In genomic region chr9:124270504-124271335, GRCh38 we compare ENCODE assay signal across 13 cellular contexts. TPM values are rescaled to one million over a fixed set of nuclear protein-coding genes. Genes with fewer than 3 reads are reported as not detected.
DNase-seq lines count a peak whose midpoint lies in the region; ATAC-seq and TF ChIP-seq lines count a peak whose summit lies in the region.
"Had no signal": no experiment of that assay in that cellular context is flagged by ENCODE, and none has a peak within 500 bp of the region (broad histone marks: within the 10 kb centered on the region; RNA-seq: fewer than 3 reads in every experiment).

No MANE protein-coding gene starts in this region.

- peaks cover 0 to 9% (median 0%) of the 10 kb centered on the region in 5 donors for H3K27me3 Mint-ChIP-seq in naive thymus-derived CD4-positive, alpha-beta T cell

- in situ Hi-C loops in KBM-7 (cut with MboI; ENCODE audit: low pct_unique_long_range_greater_than_20kb, low sequenced_read_pairs) = no loop called here

- H3K27ac ChIP-seq in esophagus squamous epithelium = peak overlapping the region in 3 of 4 donors; percentile 69 to 75 (median 70)
- H3K27ac ChIP-seq in naive thymus-derived CD4-positive, alpha-beta T cell (ENCODE audit: low read depth, low read length) = no peak overlapping the region
- H3K27ac ChIP-seq in upper lobe of right lung = peak overlapping the region; percentile 75

- H3K9me3 Mint-ChIP-seq in naive thymus-derived CD4-positive, alpha-beta T cell = no peaks in the 10 kb centered on the region
- H3K9me3 Mint-ChIP-seq: stimulated activated naive CD8-positive, alpha-beta T cell treated with anti-CD3 and anti-CD28 coated beads, Interleukin-15, amount 100 ng/mL, for 72 hours had no signal

- POLR2A ChIA-PET in naive thymus-derived CD4-positive, alpha-beta T cell (lab: Charles Lee) = no interaction called here

- no peak overlapping the region for H3K4me3 ChIP-seq in esophagus squamous epithelium
- H3K4me3 ChIP-seq in naive thymus-derived CD4-positive, alpha-beta T cell (ENCODE audit: low read length) = no peak overlapping the region
- no peak overlapping the region for H3K4me3 ChIP-seq in upper lobe of right lung
- H3K4me3 ChIP-seq in foreskin fibroblast (ENCODE audit: low read depth in 1 of 2, low read length in 2 of 2) = no peak overlapping the region
- H3K4me3 ChIP-seq: adrenal gland had no signal

- H3K4me1 ChIP-seq in esophagus squamous epithelium = peaks cover 25 to 84% (median 37%) of the 10 kb centered on the region in 3 donors
- H3K4me1 ChIP-seq in naive thymus-derived CD4-positive, alpha-beta T cell (ENCODE audit: control insufficient read depth in 2 of 2, insufficient read depth in 2 of 2, low read length in 2 of 2) = no peaks in the 10 kb centered on the region
- H3K4me1 ChIP-seq in upper lobe of right lung = peaks cover 81% of the 10 kb centered on the region

- no peak for TF ChIP-seq CTCF in esophagus squamous epithelium (IDR thresholded peaks at IDR 0.05)
- TF ChIP-seq CTCF in upper lobe of right lung (IDR thresholded peaks at IDR 0.05) = no peak
- no peak for TF ChIP-seq CTCF in foreskin fibroblast (IDR thresholded peaks at IDR 0.05; ENCODE audit: low read depth, low read length)

- WGBS in esophagus squamous epithelium, 2 donors = 57 to 60% methylated on average over 3 to 6 of the region's 14 CpGs

- DNase-seq in NCI-H2171 treated with DMSO at 0.1 percent for 48 hours (lab: John Stamatoyannopoulos, UW) (peak; percentile 26), NCI-H2171 (lab: John Stamatoyannopoulos, UW) (no peak), esophagus squamous epithelium (lab: John Stamatoyannopoulos, UW) (no peak), upper lobe of right lung (peak; percentile 88), KBM-7 (no peak), T-helper 2 cell (no peak), foreskin fibroblast (no peak)
- DNase-seq in naive thymus-derived CD4-positive, alpha-beta T cell = no peak
- DNase-seq: ACHN; GF-D8; NCI-H2081 treated with DMSO at 0.1 percent for 48 hours; stimulated activated naive CD8-positive, alpha-beta T cell treated with anti-CD3 and anti-CD28 coated beads, Interleukin-15, amount 100 ng/mL, for 72 hours had no signal

- CTCF ChIA-PET in naive thymus-derived CD4-positive, alpha-beta T cell (lab: Charles Lee) = no interaction called here

- no peaks in the 10 kb centered on the region for H3K36me3 Mint-ChIP-seq in naive thymus-derived CD4-positive, alpha-beta T cell

- H3K4me3 Mint-ChIP-seq in naive thymus-derived CD4-positive, alpha-beta T cell = no peak overlapping the region
- H3K4me3 Mint-ChIP-seq: stimulated activated naive CD8-positive, alpha-beta T cell treated with anti-CD3 and anti-CD28 coated beads, Interleukin-15, amount 100 ng/mL, for 72 hours had no signal

- H3K4me1 Mint-ChIP-seq in naive thymus-derived CD4-positive, alpha-beta T cell = peaks cover 0 to 12% (median 0%) of the 10 kb centered on the region in 7 donors

- no peaks in the 10 kb centered on the region for H3K36me3 ChIP-seq in esophagus squamous epithelium
- H3K36me3 ChIP-seq in naive thymus-derived CD4-positive, alpha-beta T cell (ENCODE audit: control insufficient read depth in 2 of 3, insufficient read depth in 3 of 3, low read length in 3 of 3) = no peaks in the 10 kb centered on the region
- H3K36me3 ChIP-seq in upper lobe of right lung = peaks cover 9% of the 10 kb centered on the region
- H3K36me3 ChIP-seq: adrenal gland had no signal

- TF ChIP-seq POLR2A in esophagus squamous epithelium (IDR thresholded peaks at IDR 0.05) = no peak

- peak; percentile 44 for ATAC-seq in naive thymus-derived CD4-positive, alpha-beta T cell
- peak; percentile 67 for ATAC-seq in upper lobe of right lung
- ATAC-seq: stimulated activated naive CD8-positive, alpha-beta T cell treated with anti-CD3 and anti-CD28 coated beads, Interleukin-15, amount 100 ng/mL, for 72 hours had no signal

- H3K27me3 ChIP-seq in esophagus squamous epithelium (no peaks in the 10 kb centered on the region), upper lobe of right lung (no peaks in the 10 kb centered on the region)
- no peaks in the 10 kb centered on the region for H3K27me3 ChIP-seq in naive thymus-derived CD4-positive, alpha-beta T cell (ENCODE audit: control insufficient read depth in 2 of 2, insufficient read depth in 2 of 2, low read length in 2 of 2)
- H3K27me3 ChIP-seq: adrenal gland had no signal

- no peaks in the 10 kb centered on the region for H3K9me3 ChIP-seq in esophagus squamous epithelium
- H3K9me3 ChIP-seq in naive thymus-derived CD4-positive, alpha-beta T cell (ENCODE audit: control insufficient read depth in 2 of 3, low read length in 3 of 3) = no peaks in the 10 kb centered on the region
- no peaks in the 10 kb centered on the region for H3K9me3 ChIP-seq in upper lobe of right lung
- H3K9me3 ChIP-seq: adrenal gland had no signal

- intact Hi-C loops in esophagus squamous epithelium (cut with DNase I) (no loop called here), upper lobe of right lung (cut with DNase I) (no loop called here)
- intact Hi-C loops in naive thymus-derived CD4-positive, alpha-beta T cell (cut with micrococcal nuclease) = no loop called here

- peak overlapping the region in 1 of 9 donors; percentile 43 for H3K27ac Mint-ChIP-seq in naive thymus-derived CD4-positive, alpha-beta T cell
- H3K27ac Mint-ChIP-seq: stimulated activated naive CD8-positive, alpha-beta T cell treated with anti-CD3 and anti-CD28 coated beads, Interleukin-15, amount 100 ng/mL, for 72 hours had no signal

RNA-seq across cellular contexts. Expression of gene NEK6, which starts 13.0 kb away (rescaled TPM):
- 10 to 100 TPM in 2 of 4 donors, 1 to 10 TPM in 2; 2.0 to 15.3 (median 7.3) TPM for total RNA-seq in esophagus squamous epithelium
- 10 to 100 TPM in 1 of 5 experiments, 1 to 10 TPM in 4; 1.9 to 32.8 (median 2.8) TPM for total RNA-seq in naive thymus-derived CD4-positive, alpha-beta T cell
- polyA plus RNA-seq in naive thymus-derived CD4-positive, alpha-beta T cell = under 1 TPM; 0.43 to 0.54 TPM
- total RNA-seq in upper lobe of right lung = 137 TPM

Comparison
In these comparisons a context has a peak if more than half of its experiments do, and no peak if none do; other contexts are left out.
1. DNase-seq: peak in NCI-H2171 treated with DMSO at 0.1 percent for 48 hours (single experiment) and upper lobe of right lung (single experiment); none in NCI-H2171 (single experiment), esophagus squamous epithelium (single experiment), naive thymus-derived CD4-positive, alpha-beta T cell (0 of 9), KBM-7 (single experiment), T-helper 2 cell (0 of 5) and foreskin fibroblast (0 of 2).